Comparison of ENCODE assay signal across 8 cellular contexts in genomic region chr11:46296520-46297448, GRCh38. TPM values are rescaled to one million over a fixed set of nuclear protein-coding genes. Genes with fewer than 3 reads are reported as not detected.
DNase-seq lines count a peak whose midpoint lies in the region; FAIRE-seq and TF ChIP-seq lines count a peak whose summit lies in the region.

No MANE protein-coding gene starts in this region.

- intact Hi-C loops in endothelial cell of umbilical vein (cut with micrococcal nuclease) = loop anchor here (1.0 to 5.0 kb wide), 3 partner anchors 20 to 174 kb away; partner anchors contain the start of genes CREB3L1 and PHF21A

- H3K27ac ChIP-seq in endothelial cell of umbilical vein (ENCODE audit: insufficient read depth, low read depth, low read length) = no peak overlapping the region

- no peaks in the 10 kb centered on the region for H3K36me3 ChIP-seq in endothelial cell of umbilical vein (ENCODE audit: control insufficient read depth in 2 of 2, extremely low read depth in 1 of 2, insufficient read depth in 2 of 2, low read length in 2 of 2)

- peak overlapping the region; percentile 99 for H2AFZ ChIP-seq in endothelial cell of umbilical vein (ENCODE audit: low read depth, low read length)

- BruUV-seq in endothelial cell of umbilical vein (replicated peaks; lab: Mats Ljungman, UMichigan) = no TSS peak

- peak; percentile 67 to 78 for TF ChIP-seq CTCF in endothelial cell of umbilical vein (IDR thresholded peaks at IDR 0.05; ENCODE audit: extremely low read depth in 1 of 2, insufficient read depth in 1 of 2, low read depth in 1 of 2, low read length in 2 of 2)
- TF ChIP-seq CTCF in nephron progenitor cell (IDR thresholded peaks at IDR 0.05) = peak; percentile 45

- H3K4me1 ChIP-seq in endothelial cell of umbilical vein (ENCODE audit: control insufficient read depth, extremely low read depth, insufficient read depth, low read length) = peaks cover 19% of the 10 kb centered on the region

- H3K9me1 ChIP-seq in endothelial cell of umbilical vein (replicated peaks; ENCODE audit: control insufficient read depth, extremely low read depth, insufficient read depth, low read length) = no peaks in the 10 kb centered on the region

- H3K4me2 ChIP-seq in endothelial cell of umbilical vein (ENCODE audit: insufficient read depth, low read length) = no peak overlapping the region

- H3K9me3 Mint-ChIP-seq in nephron progenitor cell = no peaks in the 10 kb centered on the region
- no peaks in the 10 kb centered on the region for H3K9me3 Mint-ChIP-seq in activated T-cell treated with anti-CD3 and anti-CD28 coated beads, Interleukin-2, amount 50 U/mL, for 24 hours

- H3K79me2 ChIP-seq in endothelial cell of umbilical vein (ENCODE audit: control insufficient read depth, insufficient read depth, low read length) = no peaks in the 10 kb centered on the region

- dilution Hi-C loops in endothelial cell of umbilical vein (cut with MboI; ENCODE audit: extremely low pct_ligation_motif_present, low sequenced_read_pairs) = no loop called here

- TF ChIP-seq POLR2A in endothelial cell of umbilical vein (IDR thresholded peaks at IDR 0.05; ENCODE audit: low read depth, low read length) = peak; percentile 19

- H3K4me3 Mint-ChIP-seq in nephron progenitor cell = peak overlapping the region; percentile 81
- H3K4me3 Mint-ChIP-seq in activated T-cell treated with anti-CD3 and anti-CD28 coated beads, Interleukin-2, amount 50 U/mL, for 24 hours = no peak overlapping the region

- H4K20me1 ChIP-seq in endothelial cell of umbilical vein (replicated peaks; ENCODE audit: control insufficient read depth, extremely low read depth, insufficient read depth, low read length) = no peaks in the 10 kb centered on the region

- H3K9ac ChIP-seq in endothelial cell of umbilical vein (replicated peaks; ENCODE audit: extremely low read depth, insufficient read depth, low read length) = no peak overlapping the region

- CTCF ChIA-PET in endothelial cell of umbilical vein (lab: Charles Lee) = interaction anchor here (0.6 to 5.9 kb wide), 17 partner anchors 11 to 1104 kb away, joined by 3 to 59 read pairs (median 5); partner anchors contain the start of genes CREB3L1 and DGKZ

- H3K27me3 ChIP-seq in endothelial cell of umbilical vein (ENCODE audit: control insufficient read depth in 2 of 2, insufficient read depth in 2 of 2, low read length in 2 of 2) = no peaks in the 10 kb centered on the region

- POLR2A ChIA-PET in endothelial cell of umbilical vein (lab: Charles Lee) = no interaction called here

- peak; percentile 83 for FAIRE-seq in endothelial cell of umbilical vein (lab: Jason Lieb, UNC)

- H3K4me3 ChIP-seq in endothelial cell of umbilical vein (replicated peaks in 1 of 3; ENCODE audit: insufficient read depth in 1 of 3, low read depth in 1 of 3, low read length in 3 of 3) = no peak overlapping the region

- H3K27ac Mint-ChIP-seq in nephron progenitor cell = no peak overlapping the region
- no peak overlapping the region for H3K27ac Mint-ChIP-seq in activated T-cell treated with anti-CD3 and anti-CD28 coated beads, Interleukin-2, amount 50 U/mL, for 24 hours

- H3K27me3 Mint-ChIP-seq in nephron progenitor cell (ENCODE audit: low read depth, poor library complexity) = peaks cover 8% of the 10 kb centered on the region
- H3K27me3 Mint-ChIP-seq in activated T-cell treated with anti-CD3 and anti-CD28 coated beads, Interleukin-2, amount 50 U/mL, for 24 hours = peaks cover 23% of the 10 kb centered on the region

- DNase-seq in ELR (ENCODE audit: low read depth) (peak; percentile 94), NCI-H446 (lab: John Stamatoyannopoulos, UW) (peak; percentile 35 to 75), endothelial cell of umbilical vein (ENCODE audit: low read depth, low spot score) (peak; percentile 89), nephron progenitor cell (peak; percentile 72), NCI-H2107 treated with DMSO at 0.1 percent for 48 hours (lab: John Stamatoyannopoulos, UW; ENCODE audit: unreplicated experiment) (no peak)
- DNase-seq in stimulated activated CD8-positive, alpha-beta memory T cell treated with anti-CD3 and anti-CD28 coated beads, Interleukin-4, amount 100 ng/mL, for 48 hours = no peak
- no peak for DNase-seq in stimulated activated CD4-positive, alpha-beta T cell treated with anti-CD3 and anti-CD28 coated beads, Interleukin-4, amount 100 ng/mL, for 1 hour
- DNase-seq in activated T-cell treated with anti-CD3 and anti-CD28 coated beads, Interleukin-2, amount 50 U/mL, for 24 hours = no peak

- H3K4me1 Mint-ChIP-seq in nephron progenitor cell = peaks cover 37% of the 10 kb centered on the region
- H3K4me1 Mint-ChIP-seq in activated T-cell treated with anti-CD3 and anti-CD28 coated beads, Interleukin-2, amount 50 U/mL, for 24 hours (ENCODE audit: low read depth) = peaks cover 17% of the 10 kb centered on the region

- H3K36me3 Mint-ChIP-seq in nephron progenitor cell (ENCODE audit: low read depth) = no peaks in the 10 kb centered on the region
- H3K36me3 Mint-ChIP-seq in activated T-cell treated with anti-CD3 and anti-CD28 coated beads, Interleukin-2, amount 50 U/mL, for 24 hours (ENCODE audit: low read depth) = no peaks in the 10 kb centered on the region

- H3K9me3 ChIP-seq in endothelial cell of umbilical vein (replicated peaks; ENCODE audit: control insufficient read depth, insufficient read depth, low read length) = no peaks in the 10 kb centered on the region

TF ChIP-seq in endothelial cell of umbilical vein, 7 proteins besides CTCF, POLR2A, EP300 and RAD21:
- TF ChIP-seq JUN (IDR thresholded peaks at IDR 0.05; ENCODE audit: borderline replicate concordance, insufficient read depth, insufficient read length, low read depth) (peak; percentile 21), GATA2 (IDR thresholded peaks at IDR 0.05; ENCODE audit: insufficient read depth, insufficient read length, low read depth, low read length) (peak; percentile 54), POLR2AphosphoS5 (IDR thresholded peaks at IDR 0.05; ENCODE audit: insufficient read depth, low read depth, low read length) (peak; percentile 58), MAX (IDR thresholded peaks at IDR 0.05; ENCODE audit: insufficient read depth, insufficient read length) (no peak)

RNA-seq across cellular contexts. Expression of gene CREB3L1, which starts 19.3 kb away (rescaled TPM):
- 0.78 and 0.84 TPM in 2 replicates for total RNA-seq in endothelial cell of umbilical vein
- 0.22 and 0.23 TPM in 2 replicates for polyA plus RNA-seq in endothelial cell of umbilical vein
- polyA plus RNA-seq in endothelial cell of umbilical vein (2011; cell fraction: cytosol; rRNA removed) = 0.34 and 0.41 TPM in 2 replicates
- polyA plus RNA-seq in endothelial cell of umbilical vein (2011; cell fraction: nucleus; rRNA removed) = 0.13 and 0.20 TPM in 2 replicates
- polyA plus RNA-seq in endothelial cell of umbilical vein (2012) = 0.68 and 1.3 TPM in 2 replicates
- 0.19 and 1.5 TPM in 2 replicates for polyA minus RNA-seq in endothelial cell of umbilical vein
- 2.8 TPM for polyA minus RNA-seq in endothelial cell of umbilical vein (2011; cell fraction: cytosol; rRNA and poly(A)+ RNA removed)
- not detected in 2 replicates for polyA minus RNA-seq in endothelial cell of umbilical vein (2011; cell fraction: nucleus; rRNA and poly(A)+ RNA removed)

RNA-seq across cellular contexts. Expression of gene DGKZ, which starts 50.5 kb away (rescaled TPM):
- 87.1 and 88.8 TPM in 2 replicates for total RNA-seq in endothelial cell of umbilical vein
- polyA plus RNA-seq in endothelial cell of umbilical vein = 127 and 170 TPM in 2 replicates
- polyA plus RNA-seq in endothelial cell of umbilical vein (2011; cell fraction: cytosol; rRNA removed) = 69.0 and 76.0 TPM in 2 replicates
- 204 and 251 TPM in 2 replicates for polyA plus RNA-seq in endothelial cell of umbilical vein (2011; cell fraction: nucleus; rRNA removed)
- polyA plus RNA-seq in endothelial cell of umbilical vein (2012) = 59.6 and 63.6 TPM in 2 replicates
- 55.0 and 79.1 TPM in 2 replicates for polyA minus RNA-seq in endothelial cell of umbilical vein
- polyA minus RNA-seq in endothelial cell of umbilical vein (2011; cell fraction: cytosol; rRNA and poly(A)+ RNA removed) = 71.7 TPM
- polyA minus RNA-seq in endothelial cell of umbilical vein (2011; cell fraction: nucleus; rRNA and poly(A)+ RNA removed) = 47.8 and 91.7 TPM in 2 replicates

Comparison
In these comparisons a context has a peak if more than half of its experiments do, and no peak if none do; other contexts are left out.
1. DNase-seq: peak in ELR (single experiment), NCI-H446 (2 of 2), endothelial cell of umbilical vein (single experiment) and nephron progenitor cell (single experiment); none in stimulated activated CD8-positive, alpha-beta memory T cell treated with anti-CD3 and anti-CD28 coated beads, Interleukin-4, amount 100 ng/mL, for 48 hours (single experiment), stimulated activated CD4-positive, alpha-beta T cell treated with anti-CD3 and anti-CD28 coated beads, Interleukin-4, amount 100 ng/mL, for 1 hour (single experiment), NCI-H2107 treated with DMSO at 0.1 percent for 48 hours (single experiment) and activated T-cell treated with anti-CD3 and anti-CD28 coated beads, Interleukin-2, amount 50 U/mL, for 24 hours (single experiment).